1 cellular context compared by ENCODE assay signal in the genomic region with DNA sequence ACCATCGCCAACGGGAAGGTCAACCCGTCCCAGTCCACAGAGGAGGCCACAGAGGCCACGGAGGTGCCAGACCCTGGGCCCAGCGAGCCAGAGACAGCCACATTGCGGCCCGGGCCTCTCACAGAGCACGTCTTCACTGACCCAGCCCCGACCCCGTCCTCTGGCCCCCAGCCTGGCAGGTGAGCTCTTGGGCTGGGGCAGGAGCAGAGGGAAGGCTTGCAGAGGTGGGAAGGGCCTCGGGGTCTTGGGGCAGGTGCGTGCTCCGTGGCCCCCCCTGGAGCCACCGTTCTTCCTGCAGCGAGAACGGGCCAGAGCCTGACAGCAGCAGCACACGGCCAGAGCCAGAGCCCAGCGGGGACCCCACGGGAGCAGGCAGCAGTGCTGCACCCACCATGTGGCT.
TF ChIP-seq lines count a peak whose summit lies in the region.

No MANE protein-coding gene starts in this region.

TF ChIP-seq in GM12878, 131 proteins besides CTCF, POLR2A, EP300 and RAD21:
- TF ChIP-seq CEBPB (IDR thresholded peaks at IDR 0.05; ENCODE audit: borderline replicate concordance in 1 of 2, low read depth in 2 of 2, low read length in 2 of 2): no peak
- TF ChIP-seq SRF (IDR thresholded peaks at IDR 0.05; ENCODE audit: low read depth in 2 of 2, low read length in 2 of 2): no peak
- TF ChIP-seq, protein P1, sequence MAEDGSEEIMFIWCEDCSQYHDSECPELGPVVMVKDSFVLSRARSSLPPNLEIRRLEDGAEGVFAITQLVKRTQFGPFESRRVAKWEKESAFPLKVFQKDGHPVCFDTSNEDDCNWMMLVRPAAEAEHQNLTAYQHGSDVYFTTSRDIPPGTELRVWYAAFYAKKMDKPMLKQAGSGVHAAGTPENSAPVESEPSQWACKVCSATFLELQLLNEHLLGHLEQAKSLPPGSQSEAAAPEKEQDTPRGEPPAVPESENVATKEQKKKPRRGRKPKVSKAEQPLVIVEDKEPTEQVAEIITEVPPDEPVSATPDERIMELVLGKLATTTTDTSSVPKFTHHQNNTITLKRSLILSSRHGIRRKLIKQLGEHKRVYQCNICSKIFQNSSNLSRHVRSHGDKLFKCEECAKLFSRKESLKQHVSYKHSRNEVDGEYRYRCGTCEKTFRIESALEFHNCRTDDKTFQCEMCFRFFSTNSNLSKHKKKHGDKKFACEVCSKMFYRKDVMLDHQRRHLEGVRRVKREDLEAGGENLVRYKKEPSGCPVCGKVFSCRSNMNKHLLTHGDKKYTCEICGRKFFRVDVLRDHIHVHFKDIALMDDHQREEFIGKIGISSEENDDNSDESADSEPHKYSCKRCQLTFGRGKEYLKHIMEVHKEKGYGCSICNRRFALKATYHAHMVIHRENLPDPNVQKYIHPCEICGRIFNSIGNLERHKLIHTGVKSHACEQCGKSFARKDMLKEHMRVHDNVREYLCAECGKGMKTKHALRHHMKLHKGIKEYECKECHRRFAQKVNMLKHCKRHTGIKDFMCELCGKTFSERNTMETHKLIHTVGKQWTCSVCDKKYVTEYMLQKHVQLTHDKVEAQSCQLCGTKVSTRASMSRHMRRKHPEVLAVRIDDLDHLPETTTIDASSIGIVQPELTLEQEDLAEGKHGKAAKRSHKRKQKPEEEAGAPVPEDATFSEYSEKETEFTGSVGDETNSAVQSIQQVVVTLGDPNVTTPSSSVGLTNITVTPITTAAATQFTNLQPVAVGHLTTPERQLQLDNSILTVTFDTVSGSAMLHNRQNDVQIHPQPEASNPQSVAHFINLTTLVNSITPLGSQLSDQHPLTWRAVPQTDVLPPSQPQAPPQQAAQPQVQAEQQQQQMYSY (CRISPR knock-in tag; IDR thresholded peaks at IDR 0.05): no peak
- no peak for TF ChIP-seq ZBTB33 (IDR thresholded peaks at IDR 0.05)
- no peak for TF ChIP-seq TAF1 (IDR thresholded peaks at IDR 0.05; ENCODE audit: borderline replicate concordance, low read depth, low read length)
- no peak for TF ChIP-seq HDAC6 (IDR thresholded peaks at IDR 0.05; ENCODE audit: unreplicated experiment)
